In the genomic region with DNA sequence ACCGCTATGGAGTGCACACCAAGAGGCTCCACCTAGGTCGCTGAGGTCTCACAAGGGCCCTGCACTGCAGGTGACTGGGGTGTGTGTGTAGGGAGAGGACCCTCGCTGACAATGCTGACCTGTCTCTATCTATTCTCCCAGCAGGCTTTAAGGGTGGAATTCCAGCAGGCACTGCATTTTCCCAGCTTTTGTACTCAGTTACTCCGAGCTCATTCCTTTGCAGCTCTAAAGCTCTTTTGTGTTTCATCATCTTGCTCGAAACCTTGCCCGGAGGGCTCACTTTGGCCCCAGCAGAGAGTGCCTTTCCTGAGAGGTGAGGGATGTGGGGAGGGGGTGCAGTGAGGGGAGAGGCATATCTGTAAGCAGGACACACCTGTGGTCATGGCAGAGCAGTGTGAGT, we compare ENCODE assay signal across 20 cellular contexts. TPM values are rescaled to one million over a fixed set of nuclear protein-coding genes. Genes with fewer than 3 reads are reported as not detected.
"Had no signal": no experiment of that assay in that cellular context is flagged by ENCODE, and none has a peak within 500 bp of the region (broad histone marks: within the 10 kb centered on the region; RNA-seq: fewer than 3 reads in every experiment).

No MANE protein-coding gene starts in this region.

- H3K4me3 ChIP-seq: esophagus muscularis mucosa, thyroid gland had no signal

- H3K9me3 Mint-ChIP-seq: activated T-cell treated with anti-CD3 and anti-CD28 coated beads, Interleukin-2, amount 50 U/mL, for 4 hours; dendritic cell treated with granulocyte-macrophage colony-stimulating factor and Interleukin-4, amounts not matched to agents 40 ng/mL and 50 ng/mL, for 4 days; nephron progenitor cell had no signal

- H3K27ac ChIP-seq: esophagus muscularis mucosa, thyroid gland had no signal

- ATAC-seq: activated T-cell treated with anti-CD3 and anti-CD28 coated beads, Interleukin-2, amount 50 U/mL, for 4 hours had no signal

- H3K9me3 ChIP-seq: esophagus muscularis mucosa, thyroid gland had no signal

- H3K27me3 ChIP-seq: thyroid gland had no signal

- H3K36me3 ChIP-seq: esophagus muscularis mucosa, thyroid gland had no signal

- H3K27ac Mint-ChIP-seq: dendritic cell treated with granulocyte-macrophage colony-stimulating factor and Interleukin-4, amounts not matched to agents 40 ng/mL and 50 ng/mL, for 4 days; nephron progenitor cell; progenitor cell of endocrine pancreas had no signal

- DNase-seq: activated CD4-positive, alpha-beta T cell treated with anti-CD3 and anti-CD28 coated beads, Interleukin-2, amount 50 U/mL, for 1 hour; activated CD4-positive, CD25-positive, alpha-beta regulatory T cell treated with anti-CD3 and anti-CD28 coated beads, Interleukin-2, amount 50 U/mL, for 72 hours; activated CD8-positive, alpha-beta memory T cell treated with anti-CD3 and anti-CD28 coated beads, Interleukin-2, amount 50 U/mL, for 4 hours; activated naive CD4-positive, alpha-beta T cell treated with anti-CD3 and anti-CD28 coated beads, Interleukin-2, amount 50 U/mL, for 16 hours; activated T-cell treated with anti-CD3 and anti-CD28 coated beads, Interleukin-2, amount 50 U/mL, for 4 hours; cerebellar nuclear complex; effector memory CD4-positive, alpha-beta T cell; mammary epithelial cell; nephron progenitor cell; stimulated activated CD4-positive, alpha-beta T cell treated with anti-CD3 and anti-CD28 coated beads, Interleukin-12 subunit alpha, Interleukin-12 subunit beta, amount 100 ng/mL, for 4 hours; stimulated activated CD4-positive, alpha-beta T cell treated with anti-CD3 and anti-CD28 coated beads, Interleukin-1b, Interleukin-23, amount 100 ng/mL, for 48 hours; stimulated activated naive CD4-positive, alpha-beta T cell treated with Interleukin-2 at 50 U/mL for 16 hours; T-helper 9 cell; thyroid gland had no signal

- H3K4me3 Mint-ChIP-seq: activated T-cell treated with anti-CD3 and anti-CD28 coated beads, Interleukin-2, amount 50 U/mL, for 4 hours; dendritic cell treated with granulocyte-macrophage colony-stimulating factor and Interleukin-4, amounts not matched to agents 40 ng/mL and 50 ng/mL, for 4 days; nephron progenitor cell had no signal

RNA-seq across cellular contexts. Expression of gene SMPD3, which starts 39.3 kb away (rescaled TPM):
- total RNA-seq: bronchial epithelial cell, endothelial cell of umbilical vein, mammary epithelial cell, myocyte had no signal
- polyA plus RNA-seq: endothelial cell of umbilical vein, mammary epithelial cell had no signal
